In genomic region chr12:106736051-106736957, GRCh38 we compare ENCODE assay signal across 11 cellular contexts. TPM values are rescaled to one million over a fixed set of nuclear protein-coding genes. Genes with fewer than 3 reads are reported as not detected.
DNase-seq lines count a peak whose midpoint lies in the region; ATAC-seq, FAIRE-seq and TF ChIP-seq lines count a peak whose summit lies in the region.
"Had no signal": no experiment of that assay in that cellular context is flagged by ENCODE, and none has a peak within 500 bp of the region (broad histone marks: within the 10 kb centered on the region; RNA-seq: fewer than 3 reads in every experiment).

No MANE protein-coding gene starts in this region.

- H4K20me1 ChIP-seq in OCI-LY1 (ENCODE audit: insufficient read depth, low read length): no peaks in the 10 kb centered on the region

- ATAC-seq in GM21526 (IDR thresholded peaks at IDR 0.05; ENCODE audit: low FRiP score, unreplicated experiment): no peak
- no peak for ATAC-seq in mucosa of descending colon

- no peaks in the 10 kb centered on the region for H3K79me2 ChIP-seq in OCI-LY1 (ENCODE audit: insufficient read depth, low read length)

- TF ChIP-seq CTCF in GM12875 (IDR thresholded peaks at IDR 0.05; ENCODE audit: borderline replicate concordance, insufficient read depth, low read depth, low read length): 0 out of 2 replicates have a peak, but pooled peaks have one; percentile 19
- peak; percentile 41; the same call in 1 of the 2 replicates for TF ChIP-seq CTCF in OCI-LY1 (IDR thresholded peaks at IDR 0.05; ENCODE audit: low read length)
- TF ChIP-seq CTCF in kidney (IDR thresholded peaks at IDR 0.05; ENCODE audit: borderline replicate concordance, extremely low read depth, insufficient read depth): peak; percentile 17
- no peak for TF ChIP-seq CTCF in mucosa of descending colon (IDR thresholded peaks at IDR 0.05)

- no peak overlapping the region for H2AFZ ChIP-seq in OCI-LY1 (ENCODE audit: low read length)

- no peaks in the 10 kb centered on the region for H3K9me2 ChIP-seq in OCI-LY1 (ENCODE audit: low read depth, low read length)

- no peaks in the 10 kb centered on the region for H3K27me3 ChIP-seq in OCI-LY1 (ENCODE audit: insufficient read depth, low read length)

- H3K4me1 ChIP-seq in OCI-LY1 (ENCODE audit: insufficient read depth, low read length, severe bottlenecking) (no peaks in the 10 kb centered on the region), kidney (ENCODE audit: control insufficient read depth in 1 of 2, insufficient read depth in 1 of 2, low read depth in 1 of 2, low read length in 2 of 2) (no peaks in the 10 kb centered on the region), mucosa of descending colon (ENCODE audit: low read depth) (peaks cover 6% of the 10 kb centered on the region)

- H3K27ac ChIP-seq in OCI-LY1 (ENCODE audit: low read depth, low read length, poor library complexity, severe bottlenecking): no peak overlapping the region
- no peak overlapping the region for H3K27ac ChIP-seq in kidney (ENCODE audit: low read depth in 2 of 2, low read length in 2 of 2)
- H3K27ac ChIP-seq: left ventricle myocardium inferior had no signal

- H3K4me2 ChIP-seq in OCI-LY1 (ENCODE audit: low read length): no peak overlapping the region

- no peaks in the 10 kb centered on the region for H3F3A ChIP-seq in OCI-LY1 (ENCODE audit: insufficient read depth, low read length)

- no peak for FAIRE-seq in kidney (lab: Jason Lieb, UNC)

- H3K9me3 ChIP-seq in OCI-LY1 (ENCODE audit: low read length): no peaks in the 10 kb centered on the region
- no peaks in the 10 kb centered on the region for H3K9me3 ChIP-seq in kidney (ENCODE audit: control insufficient read depth in 1 of 2, low read length in 2 of 2)
- H3K9me3 ChIP-seq in mucosa of descending colon: no peaks in the 10 kb centered on the region
- H3K9me3 ChIP-seq: left ventricle myocardium inferior had no signal

- intact Hi-C loops in kidney (cut with DNase I): no loop called here
- intact Hi-C loops in mucosa of descending colon (cut with DNase I, micrococcal nuclease): no loop called here

- H3K4me3 ChIP-seq in GM12875 (ENCODE audit: low read depth, low read length): no peak overlapping the region
- H3K4me3 ChIP-seq in OCI-LY1 (ENCODE audit: low read depth, low read length, poor library complexity, severe bottlenecking): no peak overlapping the region
- H3K4me3 ChIP-seq in kidney (ENCODE audit: low read length in 2 of 2): no peak overlapping the region
- H3K4me3 ChIP-seq in mucosa of descending colon: no peak overlapping the region
- H3K4me3 ChIP-seq: left ventricle myocardium inferior had no signal

- no peak overlapping the region for H3K9ac ChIP-seq in OCI-LY1 (ENCODE audit: low read length)
- no peak overlapping the region for H3K9ac ChIP-seq in kidney (ENCODE audit: low read length in 2 of 2)

- DNase-seq in COLO829 (ENCODE audit: low spot score) (peak; percentile 10), kidney (no peak), middle frontal gyrus (ENCODE audit: extremely low spot score, low spot score) (no peak), mucosa of descending colon (no peak)
- DNase-seq: activated T-cell treated with anti-CD3 and anti-CD28 coated beads for 4 hours, DND-41, left ventricle myocardium inferior, NCI-H2081 had no signal

- H3K36me3 ChIP-seq in OCI-LY1 (ENCODE audit: insufficient read depth, low read length) (no peaks in the 10 kb centered on the region), kidney (ENCODE audit: control insufficient read depth in 1 of 2, insufficient read depth in 2 of 2, low read length in 2 of 2) (no peaks in the 10 kb centered on the region), mucosa of descending colon (ENCODE audit: low read depth) (no peaks in the 10 kb centered on the region)
- H3K36me3 ChIP-seq: left ventricle myocardium inferior had no signal

RNA-seq across cellular contexts. Expression of gene RIC8B, which starts 38.2 kb away (rescaled TPM):
- 18.0 TPM for total RNA-seq in kidney
- 7.7 TPM for polyA plus RNA-seq in kidney (ENCODE audit: insufficient read depth, low read depth, low replicate concordance)
- 10 to 100 TPM; 13.3 to 25.3 (median 15.2) TPM for total RNA-seq in mucosa of descending colon
